In the genomic region with DNA sequence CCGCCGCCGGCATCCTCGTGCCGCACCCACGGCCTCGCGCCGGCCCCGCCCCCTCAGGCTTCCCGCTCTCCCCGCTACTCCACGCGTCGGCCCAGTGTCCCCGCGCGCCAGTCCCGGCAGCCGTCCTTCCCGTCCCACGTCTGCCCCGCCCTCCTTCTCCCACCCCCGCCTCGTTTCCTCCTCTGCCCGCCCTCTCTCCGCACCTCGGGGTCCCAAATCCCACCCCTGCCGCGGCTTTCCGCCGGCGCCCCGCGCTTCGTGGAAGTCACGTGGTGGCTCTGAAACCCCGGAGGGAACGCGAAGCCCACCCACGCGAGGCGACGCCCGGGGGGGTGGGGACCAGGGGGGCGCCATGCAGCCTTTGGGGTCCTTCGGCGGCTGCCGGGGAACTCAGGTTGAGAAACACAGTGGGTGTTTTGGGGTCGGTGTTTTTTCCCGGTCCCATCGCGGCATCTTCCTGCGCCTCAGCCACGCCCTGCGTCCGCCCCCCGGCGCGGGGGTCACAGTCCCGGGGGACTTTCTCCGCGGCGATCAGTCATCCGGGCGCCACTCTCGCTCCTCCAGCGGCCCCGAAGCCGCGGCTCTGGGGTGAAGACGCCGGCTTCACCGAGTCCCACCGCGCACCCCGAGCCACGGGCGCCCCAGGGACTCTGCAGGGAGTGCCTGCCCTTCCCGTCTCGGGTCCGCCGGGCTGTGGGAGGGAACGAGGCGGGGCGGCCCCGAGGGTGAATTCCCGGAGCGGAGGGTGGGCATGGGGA, we compare ENCODE assay signal across 8 cellular contexts. TPM values are rescaled to one million over a fixed set of nuclear protein-coding genes. Genes with fewer than 3 reads are reported as not detected.
DNase-seq lines count a peak whose midpoint lies in the region; FAIRE-seq and TF ChIP-seq lines count a peak whose summit lies in the region.

Gene BATF3 (minus strand): TSS at position 2 of the 758 bp plus-strand sequence. CDS start 78 bp downstream, outside the sequence.

- WGBS in H1 (ENCODE audit: extremely low coverage in 1 of 2, insufficient coverage in 1 of 2, insufficient read length in 1 of 2, insufficient replicate concordance in 2 of 2, low coverage in 1 of 2, low lambda C conversion rate in 2 of 2, missing lambda C conversion rate in 1 of 2), 2 experiments: 2% methylated on average over 34 of the region's 89 CpGs; no CpG with 5 or more reads in 1 of the 2 experiments

- H3K27me3 Mint-ChIP-seq in activated CD4-positive, alpha-beta memory T cell treated with anti-CD3 and anti-CD28 coated beads for 36 hours: peaks cover 2% of the 10 kb centered on the region

- H3K23ac ChIP-seq in H1 (ENCODE audit: insufficient read length): no peak within 1 kb of the TSS

- peak within 1 kb of the TSS; percentile 83 for H2AFZ ChIP-seq in H1 (ENCODE audit: low read length)

- no peak within 1 kb of the TSS for H3K18ac ChIP-seq in H1 (ENCODE audit: extremely low read depth, low read length)

- FAIRE-seq in GM19239 (lab: Jason Lieb, UNC) (no peak), H1 (lab: Jason Lieb, UNC) (no peak)

- H3K4me3 Mint-ChIP-seq in activated CD4-positive, alpha-beta memory T cell treated with anti-CD3 and anti-CD28 coated beads for 36 hours: peak within 1 kb of the TSS; percentile 90

- TF ChIP-seq RAD21 in H1 (IDR thresholded peaks at IDR 0.05 in 1 of 2, conservative IDR thresholded peaks at IDR 0.05 in 1 of 2; ENCODE audit: low read depth in 2 of 2, low read length in 2 of 2): no peak

- POLR2A ChIA-PET in AG04450 (lab: Yijun Ruan, JAX) (no interaction called here), H1 (lab: Charles Lee; ENCODE audit: partially characterized antibody) (interaction anchor here (1.2 to 2.5 kb wide), 3 partner anchors 91 to 142 kb away, joined by 3 to 18 read pairs (median 7); partner anchors contain the start of gene ATF3)
- POLR2A ChIA-PET in activated CD4-positive, alpha-beta memory T cell treated with anti-CD3 and anti-CD28 coated beads for 36 hours (lab: Charles Lee): interaction anchor here (0.8 to 2.7 kb wide), 10 partner anchors 12 to 142 kb away, joined by 3 to 31 read pairs (median 5); partner anchors contain the start of gene ATF3

- no peak for TF ChIP-seq CTCF in AG04450 (IDR thresholded peaks at IDR 0.05; ENCODE audit: low read depth, low read length)
- no peak for TF ChIP-seq CTCF in H1 (IDR thresholded peaks at IDR 0.05; ENCODE audit: control extremely low read depth in 1 of 3, insufficient read depth in 1 of 3, low read depth in 1 of 3, low read length in 3 of 3)

- H2BK120ac ChIP-seq in H1 (replicated peaks; ENCODE audit: low read depth, low read length): no peak within 1 kb of the TSS

- no peak for TF ChIP-seq POLR2A in H1 (IDR thresholded peaks at IDR 0.05; ENCODE audit: control extremely low read depth in 1 of 2, low read depth in 2 of 2, low read length in 2 of 2)

- H3K79me1 ChIP-seq in H1 (ENCODE audit: low read depth, low read length): no peaks in the 10 kb centered on the region

- H2AK5ac ChIP-seq in H1 (ENCODE audit: low read depth, low read length): no peak within 1 kb of the TSS

- H3K23me2 ChIP-seq in H1 (ENCODE audit: low read depth, low read length): peaks cover 13% of the 10 kb centered on the region; the same call in 1 of the 2 replicates

- H4K20me1 ChIP-seq in H1 (replicated peaks in 1 of 2; ENCODE audit: control insufficient read depth in 1 of 2, insufficient read depth in 2 of 2, low read length in 2 of 2): peaks cover 0 to 2% of the 10 kb centered on the region in 2 experiments

- no peak within 1 kb of the TSS for H3K9ac ChIP-seq in HUES6 (ENCODE audit: low read length)
- 0 out of 7 replicates have a peak within 1 kb of the TSS, but pooled peaks of 1 of the 4 experiments have one; percentile 6 for H3K9ac ChIP-seq in H1 (replicated peaks in 1 of 4; ENCODE audit: extremely low read depth in 1 of 4, low read depth in 3 of 4, low read length in 3 of 4)
- H3K9ac ChIP-seq in subcutaneous abdominal adipose tissue (ENCODE audit: low read length in 5 of 5): peak within 1 kb of the TSS in 4 of 5 donors; percentile 53 to 75 (median 66)

- peak within 1 kb of the TSS; percentile 65; the same call in 1 of the 2 replicates for H4K8ac ChIP-seq in H1 (ENCODE audit: extremely low read depth, insufficient read depth, low read length)

- H3K9me3 Mint-ChIP-seq in activated CD4-positive, alpha-beta memory T cell treated with anti-CD3 and anti-CD28 coated beads for 36 hours: no peaks in the 10 kb centered on the region

- H3K36me3 ChIP-seq in HUES6 (ENCODE audit: control insufficient read depth, insufficient read depth, low read length) (no peaks in the 10 kb centered on the region), H1 (ENCODE audit: control insufficient read depth in 2 of 4, insufficient read depth in 4 of 4, low read length in 3 of 4) (peaks cover 0 to 5% (median 0%) of the 10 kb centered on the region in 4 experiments; a peak in 1 of 8 replicates), muscle layer of duodenum (ENCODE audit: control insufficient read depth in 1 of 2, insufficient read depth in 2 of 2, low read length in 2 of 2) (no peaks in the 10 kb centered on the region), subcutaneous abdominal adipose tissue (ENCODE audit: control insufficient read depth in 5 of 5, insufficient read depth in 5 of 5, low read length in 5 of 5) (no peaks in the 10 kb centered on the region)

- intact Hi-C loops in activated CD4-positive, alpha-beta memory T cell treated with anti-CD3 and anti-CD28 coated beads for 36 hours (cut with micrococcal nuclease): loop anchor here (1.0 to 5.0 kb wide), 10 partner anchors 9 to 223 kb away; partner anchors contain the start of genes ATF3 and FLVCR1

- H3K27me3 ChIP-seq in AG04450 (ENCODE audit: control insufficient read depth, insufficient read depth, low read length) (peaks cover 4% of the 10 kb centered on the region), HUES6 (ENCODE audit: control insufficient read depth, insufficient read depth, low read length) (peaks cover 82% of the 10 kb centered on the region), H1 (replicated peaks in 1 of 4; ENCODE audit: control insufficient read depth in 3 of 4, extremely low read depth in 1 of 4, insufficient read depth in 3 of 4, low read length in 3 of 4) (peaks cover 31 to 58% (median 47%) of the 10 kb centered on the region in 4 experiments), muscle layer of duodenum (ENCODE audit: low read depth, low read length) (no peaks in the 10 kb centered on the region), subcutaneous abdominal adipose tissue (ENCODE audit: control insufficient read depth in 5 of 5, insufficient read depth in 4 of 5, low read length in 5 of 5) (peaks cover 0 to 9% (median 0%) of the 10 kb centered on the region in 5 donors)

- no peak for TF ChIP-seq EP300 in H1 (IDR thresholded peaks at IDR 0.05; ENCODE audit: borderline replicate concordance in 1 of 2, low read depth in 2 of 2, low read length in 2 of 2)

- no peak for DNase-seq in AG04450 (ENCODE audit: low read depth, low spot score)
- DNase-seq in GM19239 (ENCODE audit: insufficient read length, low spot score): peak; percentile 34
- peak; percentile 85 for DNase-seq in activated CD4-positive, alpha-beta memory T cell treated with anti-CD3 and anti-CD28 coated beads for 36 hours
- peak in 1 of 2 experiments; percentile 55 for DNase-seq in H1 (ENCODE audit: low read depth in 1 of 2, low spot score in 2 of 2)
- DNase-seq in putamen (ENCODE audit: low spot score): no peak

- H3K4me1 ChIP-seq in HUES6 (ENCODE audit: control insufficient read depth, insufficient read depth, low read length) (peaks cover 14% of the 10 kb centered on the region; the same call in 1 of the 2 replicates), H1 (replicated peaks in 1 of 4; ENCODE audit: control insufficient read depth in 3 of 4, insufficient read depth in 4 of 4, low read length in 3 of 4) (peaks cover 5 to 8% (median 7%) of the 10 kb centered on the region in 4 experiments; a peak in 6 of 7 replicates), muscle layer of duodenum (ENCODE audit: control insufficient read depth in 1 of 2, insufficient read depth in 2 of 2, low read length in 2 of 2) (peaks cover 0 to 17% of the 10 kb centered on the region in 2 donors), subcutaneous abdominal adipose tissue (ENCODE audit: control insufficient read depth in 5 of 5, insufficient read depth in 5 of 5, low read length in 5 of 5) (peaks cover 2 to 32% (median 26%) of the 10 kb centered on the region in 5 donors)

- peaks cover 73% of the 10 kb centered on the region for H3K4me1 Mint-ChIP-seq in activated CD4-positive, alpha-beta memory T cell treated with anti-CD3 and anti-CD28 coated beads for 36 hours (ENCODE audit: low read depth)

- peaks cover 46% of the 10 kb centered on the region for H3K36me3 Mint-ChIP-seq in activated CD4-positive, alpha-beta memory T cell treated with anti-CD3 and anti-CD28 coated beads for 36 hours

- H4K91ac ChIP-seq in H1 (replicated peaks; ENCODE audit: insufficient read length, low read length): no peak within 1 kb of the TSS

- H3K4ac ChIP-seq in H1 (replicated peaks; ENCODE audit: insufficient read length, low read depth, low read length): no peak within 1 kb of the TSS

- H3K9me3 ChIP-seq in AG04450 (ENCODE audit: control insufficient read depth, insufficient read depth, low read length) (no peaks in the 10 kb centered on the region; the same call in 1 of the 2 replicates), HUES6 (ENCODE audit: control insufficient read depth, insufficient read depth, low read depth, low read length) (no peaks in the 10 kb centered on the region), H1 (ENCODE audit: insufficient read depth in 2 of 2, low read depth in 1 of 2, low read length in 1 of 2) (no peaks in the 10 kb centered on the region), muscle layer of duodenum (ENCODE audit: control insufficient read depth in 1 of 2, low read length in 2 of 2) (no peaks in the 10 kb centered on the region), subcutaneous abdominal adipose tissue (ENCODE audit: control insufficient read depth in 5 of 5, low read length in 5 of 5) (no peaks in the 10 kb centered on the region)

- no peak within 1 kb of the TSS for H2BK15ac ChIP-seq in H1 (ENCODE audit: low read length)

- H3K27ac ChIP-seq in AG04450 (ENCODE audit: low read depth, low read length) (no peak within 1 kb of the TSS), HUES6 (ENCODE audit: low read depth, low read length) (no peak within 1 kb of the TSS), H1 (ENCODE audit: low read depth, low read length) (no peak within 1 kb of the TSS), muscle layer of duodenum (ENCODE audit: low read length) (peak within 1 kb of the TSS; percentile 20), subcutaneous abdominal adipose tissue (ENCODE audit: low read depth, low read length) (no peak within 1 kb of the TSS)

- no peak within 1 kb of the TSS for H3K56ac ChIP-seq in H1 (replicated peaks; ENCODE audit: insufficient read length, low read depth, low read length)

- no peak within 1 kb of the TSS for H4K5ac ChIP-seq in H1 (ENCODE audit: insufficient read length, low read depth, low read length)

- no peak within 1 kb of the TSS for H3K14ac ChIP-seq in H1 (ENCODE audit: insufficient read length)

- H2BK12ac ChIP-seq in H1 (ENCODE audit: low read depth, low read length): no peak within 1 kb of the TSS; the same call in 1 of the 2 replicates

- H2BK20ac ChIP-seq in H1 (ENCODE audit: low read length): no peak within 1 kb of the TSS

- CTCF ChIA-PET in AG04450 (lab: Charles Lee) (interaction anchor here (0.6 to 1.8 kb wide), 6 partner anchors 10 to 99 kb away, joined by 3 to 9 read pairs (median 5); no protein-coding TSS in a partner anchor), H1 (lab: Charles Lee; ENCODE audit: partially characterized antibody) (interaction anchor here (0.6 to 4.8 kb wide), 11 partner anchors 22 to 244 kb away, joined by 3 to 27 read pairs (median 4); no protein-coding TSS in a partner anchor)
- CTCF ChIA-PET in activated CD4-positive, alpha-beta memory T cell treated with anti-CD3 and anti-CD28 coated beads for 36 hours (lab: Charles Lee): interaction anchor here (0.8 to 3.3 kb wide), 21 partner anchors 9 to 244 kb away, joined by 3 to 32 read pairs (median 5); partner anchors contain the start of genes NSL1 and TATDN3

- no peak within 1 kb of the TSS for H2BK5ac ChIP-seq in H1 (ENCODE audit: low read depth, low read length)

- H3K27ac Mint-ChIP-seq in activated CD4-positive, alpha-beta memory T cell treated with anti-CD3 and anti-CD28 coated beads for 36 hours: peak within 1 kb of the TSS; percentile 95

- H3K4me2 ChIP-seq in H1 (ENCODE audit: insufficient read depth in 1 of 2, low read depth in 2 of 2, low read length in 2 of 2): peak within 1 kb of the TSS; percentile 80 to 91

- H3K4me3 ChIP-seq in AG04450 (ENCODE audit: low read depth, low read length) (peak within 1 kb of the TSS; percentile 66), HUES6 (ENCODE audit: low read depth, low read length) (peak within 1 kb of the TSS; percentile 68), H1 (ENCODE audit: extremely low read depth in 1 of 4, insufficient read depth in 2 of 4, low read depth in 3 of 4, low read length in 4 of 4) (peak within 1 kb of the TSS; percentile 29 to 69 (median 34)), muscle layer of duodenum (ENCODE audit: low read depth in 1 of 2, low read length in 2 of 2) (peak within 1 kb of the TSS; percentile 45 to 68), subcutaneous abdominal adipose tissue (ENCODE audit: low read depth in 1 of 5, low read length in 5 of 5) (peak within 1 kb of the TSS; percentile 62 to 77 (median 71))

- H3K79me2 ChIP-seq in H1 (ENCODE audit: control insufficient read depth in 1 of 2, insufficient read depth in 2 of 2, low read length in 2 of 2): no peaks in the 10 kb centered on the region

RNA-seq across cellular contexts. Expression of gene BATF3, which starts in this region (rescaled TPM):
- polyA plus RNA-seq in AG04450 (2011; rRNA removed) (1.4 and 1.5 TPM in 2 replicates), H1 (2011; rRNA removed) (6.3 and 6.6 TPM in 2 replicates)
- 0.48 and 0.60 TPM in 2 replicates for polyA minus RNA-seq in AG04450 (2011; rRNA and poly(A)+ RNA removed)
- 100 to 1,000 TPM; 314 to 320 TPM for total RNA-seq in activated CD4-positive, alpha-beta memory T cell treated with anti-CD3 and anti-CD28 coated beads for 36 hours
- total RNA-seq in H1 (2021; fragmentation: NEBNext Ultra II Directional; extraction: Animal tissue kit (Norgen Biotek cat#: 25700)): 6.3 and 7.3 TPM in 2 replicates
- polyA plus RNA-seq in H1 (2011; cell fraction: cytosol; rRNA removed): 3.3 TPM
- polyA plus RNA-seq in H1 (2011; cell fraction: nucleus; rRNA removed): 2.7 TPM
- polyA plus RNA-seq in H1 (2012, experiment 1 of 2): 0.98 to 5.7 TPM (median 3.4 TPM) in 4 replicates
- polyA plus RNA-seq in H1 (2012, experiment 2 of 2): 5.9 TPM
- polyA plus RNA-seq in H1 (2013, experiment 1 of 2): 6.0 TPM
- polyA plus RNA-seq in H1 (2013, experiment 2 of 2): 6.4 TPM
- 0.56 and 0.98 TPM in 2 replicates for polyA minus RNA-seq in H1 (2011; rRNA and poly(A)+ RNA removed)
- polyA minus RNA-seq in H1 (2011; cell fraction: cytosol; rRNA and poly(A)+ RNA removed): not detected
- polyA minus RNA-seq in H1 (2011; cell fraction: nucleus; rRNA and poly(A)+ RNA removed): 2.1 TPM

Comparison
In these comparisons a context has a peak if more than half of its experiments do, and no peak if none do; other contexts are left out.
1. RNA of gene BATF3 (total RNA-seq): 314 to 320 TPM in activated CD4-positive, alpha-beta memory T cell treated with anti-CD3 and anti-CD28 coated beads for 36 hours; 6.3 to 7.3 TPM in H1; every median in the first group is over 10 times any median in the second.
2. DNase-seq: peak in GM19239 (single experiment) and activated CD4-positive, alpha-beta memory T cell treated with anti-CD3 and anti-CD28 coated beads for 36 hours (single experiment); none in AG04450 (single experiment) and putamen (single experiment).
3. Peak in every context shown above with its lines, with median percentiles within 50 percentile points of each other: H3K4me3 ChIP-seq.